Comparison of ENCODE assay signal across 8 cellular contexts in genomic region chr3:114827495-114827894, GRCh38.
DNase-seq lines count a peak whose midpoint lies in the region; ATAC-seq and TF ChIP-seq lines count a peak whose summit lies in the region.

No MANE protein-coding gene starts in this region.

- H3K27ac ChIP-seq in 22Rv1: no peak overlapping the region
- no peak overlapping the region for H3K27ac ChIP-seq in hepatocyte
- H3K27ac ChIP-seq in stomach: no peak overlapping the region

- no peaks in the 10 kb centered on the region for H3K9me3 Mint-ChIP-seq in activated B cell treated with CpG ODN at 0.5 μM for 24 hours

- peak; percentile 88 for ATAC-seq in HG02852 (IDR thresholded peaks at IDR 0.05; ENCODE audit: unreplicated experiment)
- ATAC-seq in activated B cell treated with CpG ODN at 0.5 μM for 24 hours (ENCODE audit: low read depth): peak; percentile 75
- no peak for ATAC-seq in HG03571 (IDR thresholded peaks at IDR 0.05; ENCODE audit: unreplicated experiment)

- H4K20me1 ChIP-seq in hepatocyte (ENCODE audit: insufficient read depth, poor library complexity, severe bottlenecking): no peaks in the 10 kb centered on the region

- H3K9me2 ChIP-seq in hepatocyte (replicated peaks; ENCODE audit: insufficient read depth): no peaks in the 10 kb centered on the region

- CTCF ChIA-PET in activated B cell treated with CpG ODN at 0.5 μM for 24 hours (lab: Charles Lee): interaction anchor here (0.6 to 2.3 kb wide), 5 partner anchors 10 to 1007 kb away, joined by 3 to 10 read pairs (median 4); no protein-coding TSS in a partner anchor

- no peaks in the 10 kb centered on the region for H3K79me2 ChIP-seq in hepatocyte

- no peaks in the 10 kb centered on the region for H3K4me1 Mint-ChIP-seq in activated B cell treated with CpG ODN at 0.5 μM for 24 hours

- H3K27ac Mint-ChIP-seq in activated B cell treated with CpG ODN at 0.5 μM for 24 hours: no peak overlapping the region

- DNase-seq in GM10266 (ENCODE audit: extremely low spot score) (peak; percentile 33), NCI-H2171 treated with DMSO at 0.1 percent for 48 hours (lab: John Stamatoyannopoulos, UW) (peak; percentile 82), activated B cell treated with CpG ODN at 0.5 μM for 24 hours (no peak), hepatocyte (ENCODE audit: low spot score) (peak; percentile 61), stomach (no peak)

- no peaks in the 10 kb centered on the region for H3K36me3 ChIP-seq in hepatocyte (replicated peaks; ENCODE audit: insufficient read depth, low read depth)
- H3K36me3 ChIP-seq in stomach: no peaks in the 10 kb centered on the region

- H3K9me3 ChIP-seq in hepatocyte (ENCODE audit: low read depth) (no peaks in the 10 kb centered on the region), stomach (no peaks in the 10 kb centered on the region)

- H3K4me3 ChIP-seq in hepatocyte (no peak overlapping the region), stomach (no peak overlapping the region)

- no peak overlapping the region for H2AFZ ChIP-seq in hepatocyte

- no peak overlapping the region for H3K4me3 Mint-ChIP-seq in activated B cell treated with CpG ODN at 0.5 μM for 24 hours

- WGBS in hepatocyte (ENCODE audit: low lambda C conversion rate, missing lambda C conversion rate): 80% methylated on average over 1 of the region's 1 CpG
- 93 to 100% (median 96%) methylated on average over 1 of the region's 1 CpG for WGBS in stomach, 5 donors

- TF ChIP-seq CTCF in 22Rv1 (IDR thresholded peaks at IDR 0.05) (peak; percentile 82), GM10266 (IDR thresholded peaks at IDR 0.05; ENCODE audit: control insufficient read depth, insufficient read depth, low read depth, missing control alignments) (peak; percentile 51), activated B cell treated with CpG ODN at 0.5 μM for 24 hours (IDR thresholded peaks at IDR 0.05) (no peak), hepatocyte (IDR thresholded peaks at IDR 0.05; ENCODE audit: poor library complexity) (peak; percentile 65), stomach (IDR thresholded peaks at IDR 0.05) (peak in 5 of 7 experiments; percentile 20 to 48 (median 28))

- POLR2A ChIA-PET in activated B cell treated with CpG ODN at 0.5 μM for 24 hours (lab: Charles Lee): interaction anchor here (1.0 kb wide), 1 partner anchor 957 kb away, joined by 3 read pairs; no protein-coding TSS in a partner anchor

- H3K27me3 Mint-ChIP-seq in activated B cell treated with CpG ODN at 0.5 μM for 24 hours: no peaks in the 10 kb centered on the region

- intact Hi-C loops in activated B cell treated with CpG ODN at 0.5 μM for 24 hours (cut with micrococcal nuclease) (loop anchor here (1.0 to 10.0 kb wide), 8 partner anchors 215 to 987 kb away; no protein-coding TSS in a partner anchor), stomach (cut with DNase I; ENCODE audit: low total_unique reads) (no loop called here)

- H3K4me1 ChIP-seq in hepatocyte (ENCODE audit: insufficient read depth) (no peaks in the 10 kb centered on the region), stomach (peaks cover 0 to 18% (median 6%) of the 10 kb centered on the region in 4 donors)

- H3K27me3 ChIP-seq in hepatocyte (no peaks in the 10 kb centered on the region), stomach (no peaks in the 10 kb centered on the region)

- no peak for TF ChIP-seq POLR2A in stomach (IDR thresholded peaks at IDR 0.05)

- no peak for TF ChIP-seq EP300 in stomach (IDR thresholded peaks at IDR 0.05)

- H3K36me3 Mint-ChIP-seq in activated B cell treated with CpG ODN at 0.5 μM for 24 hours (ENCODE audit: low read depth): no peaks in the 10 kb centered on the region

- no peak overlapping the region for H3K4me2 ChIP-seq in hepatocyte

Comparison
In these comparisons a context has a peak if more than half of its experiments do, and no peak if none do; other contexts are left out.
1. DNase-seq: peak in GM10266 (single experiment), NCI-H2171 treated with DMSO at 0.1 percent for 48 hours (single experiment) and hepatocyte (single experiment); none in activated B cell treated with CpG ODN at 0.5 μM for 24 hours (single experiment) and stomach (single experiment).